ENCODE assay signal across 8 cellular contexts in the genomic region with DNA sequence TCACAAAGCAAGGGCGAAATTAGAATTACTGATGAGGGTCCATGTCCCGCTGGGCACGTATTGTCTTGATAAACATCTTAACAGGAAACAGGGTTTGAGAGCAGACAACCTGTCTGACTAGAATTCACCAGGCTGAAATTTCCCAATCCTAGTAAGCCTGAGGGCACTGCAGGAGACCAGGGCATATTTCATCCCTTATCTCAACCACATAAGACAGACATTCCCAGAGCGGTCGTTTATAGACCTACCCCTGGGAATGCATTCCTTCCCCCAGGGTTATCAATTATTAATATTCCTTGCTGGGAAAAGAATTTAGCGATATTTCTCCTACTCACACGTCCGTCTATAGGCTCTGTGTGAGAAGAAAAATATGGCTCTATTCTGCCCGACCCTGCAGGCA. TPM values are rescaled to one million over a fixed set of nuclear protein-coding genes. Genes with fewer than 3 reads are reported as not detected.
"Had no signal": no experiment of that assay in that cellular context is flagged by ENCODE, and none has a peak within 500 bp of the region (broad histone marks: within the 10 kb centered on the region; RNA-seq: fewer than 3 reads in every experiment).

No MANE protein-coding gene starts in this region.

RNA-seq across cellular contexts. Expression of a gene that starts 38.3 kb away (rescaled TPM):
- total RNA-seq: MCF 10A, NCI-H460, OCI-LY7, PC-9, RPMI7951, SJCRH30, SK-MEL-5 had no signal
- polyA plus RNA-seq: SK-N-SH had no signal
